7 cellular contexts compared by ENCODE assay signal in genomic region chr3:56783644-56784451, GRCh38. TPM values are rescaled to one million over a fixed set of nuclear protein-coding genes. Genes with fewer than 3 reads are reported as not detected.
DNase-seq lines count a peak whose midpoint lies in the region; ATAC-seq and TF ChIP-seq lines count a peak whose summit lies in the region.

No MANE protein-coding gene starts in this region.

- DNase-seq in NCI-H446 treated with DMSO at 0.1 percent for 48 hours (lab: John Stamatoyannopoulos, UW) (peak; percentile 48), esophagus squamous epithelium (lab: John Stamatoyannopoulos, UW) (peak; percentile 44), non-pigmented ciliary epithelial cell (ENCODE audit: low read depth) (peak; percentile 54), vagina (ENCODE audit: extremely low spot score in 2 of 2) (no peak)
- DNase-seq in activated CD8-positive, alpha-beta memory T cell treated with anti-CD3 and anti-CD28 coated beads, Interleukin-2, amount 50 U/mL, for 48 hours, result peak; percentile 71

- no peak overlapping the region for H3K4me3 ChIP-seq in esophagus squamous epithelium
- H3K4me3 ChIP-seq in vagina, result no peak overlapping the region

- peaks cover 33 to 77% (median 42%) of the 10 kb centered on the region in 3 donors for H3K4me1 ChIP-seq in esophagus squamous epithelium
- peaks cover 46% of the 10 kb centered on the region for H3K4me1 ChIP-seq in vagina

- no peaks in the 10 kb centered on the region for H3K9me3 ChIP-seq in esophagus squamous epithelium
- no peaks in the 10 kb centered on the region for H3K9me3 ChIP-seq in vagina

- H3K27ac ChIP-seq in esophagus squamous epithelium (peak overlapping the region; percentile 54 to 81 (median 78)), vagina (peak overlapping the region; percentile 62)

- TF ChIP-seq CTCF in esophagus squamous epithelium (IDR thresholded peaks at IDR 0.05) (no peak), vagina (IDR thresholded peaks at IDR 0.05) (no peak)

- WGBS in esophagus squamous epithelium, 2 donors, result 19% methylated on average over 7 to 8 of the region's 8 CpGs

- no peaks in the 10 kb centered on the region for H3K36me3 ChIP-seq in esophagus squamous epithelium
- no peaks in the 10 kb centered on the region for H3K36me3 ChIP-seq in vagina

- TF ChIP-seq POLR2A in esophagus squamous epithelium (IDR thresholded peaks at IDR 0.05) (peak in 1 of 4 donors; percentile 43), vagina (IDR thresholded peaks at IDR 0.05) (no peak)

- ATAC-seq in GM18870 (IDR thresholded peaks at IDR 0.05; ENCODE audit: unreplicated experiment) (peak; percentile 96), HG03025 (IDR thresholded peaks at IDR 0.05; ENCODE audit: low FRiP score, unreplicated experiment) (peak; percentile 96)

- intact Hi-C loops in esophagus squamous epithelium (cut with DNase I) (no loop called here), vagina (cut with DNase I) (no loop called here)

- H3K27me3 ChIP-seq in esophagus squamous epithelium (no peaks in the 10 kb centered on the region), vagina (no peaks in the 10 kb centered on the region)

RNA-seq across cellular contexts. Expression of gene ARHGEF3, which starts 17.9 kb away (rescaled TPM):
- total RNA-seq in esophagus squamous epithelium (10 to 100 TPM; 20.6 to 26.3 (median 24.7) TPM), vagina (17.4 TPM)

Comparison
In these comparisons a context has a peak if more than half of its experiments do, and no peak if none do; other contexts are left out.
1. DNase-seq: peak in NCI-H446 treated with DMSO at 0.1 percent for 48 hours (single experiment), activated CD8-positive, alpha-beta memory T cell treated with anti-CD3 and anti-CD28 coated beads, Interleukin-2, amount 50 U/mL, for 48 hours (single experiment), esophagus squamous epithelium (single experiment) and non-pigmented ciliary epithelial cell (single experiment); none in vagina (0 of 2).